ENCODE assay signal across 1 cellular context in genomic region chr6:168045141-168045691, GRCh38.
A peak's percentile ranks its signal among the peaks of the same experiment; 100 is the strongest.
TF ChIP-seq lines count a peak whose summit lies in the region.

No MANE protein-coding gene starts in this region.

TF ChIP-seq in HepG2, 621 proteins besides CTCF, POLR2A, EP300 and RAD21 (continued from another document):
- TF ChIP-seq SOX6 (IDR thresholded peaks at IDR 0.05) (no peak), SOX6 (CRISPR knock-in tag; IDR thresholded peaks at IDR 0.05) (peak; percentile 12; the same call in 1 of the 2 replicates), ONECUT2 (CRISPR knock-in tag; IDR thresholded peaks at IDR 0.05) (no peak), ZNF317 (CRISPR knock-in tag; IDR thresholded peaks at IDR 0.05) (0 out of 2 replicates have a peak, but pooled peaks have one; percentile 36), ZNF558 (CRISPR knock-in tag; IDR thresholded peaks at IDR 0.05; ENCODE audit: borderline replicate concordance) (0 out of 2 replicates have a peak, but pooled peaks have one; percentile 36), ZFY (CRISPR knock-in tag; IDR thresholded peaks at IDR 0.05) (peak; percentile 48; the same call in 1 of the 2 replicates), TCF12 (IDR thresholded peaks at IDR 0.05) (no peak), TCF12 (CRISPR knock-in tag; IDR thresholded peaks at IDR 0.05) (no peak), ZNF598 (CRISPR knock-in tag; IDR thresholded peaks at IDR 0.05; ENCODE audit: borderline replicate concordance) (peak; percentile 40; the same call in 1 of the 2 replicates), KDM2A (CRISPR knock-in tag; IDR thresholded peaks at IDR 0.05; ENCODE audit: borderline replicate concordance, low read depth) (peak; percentile 33; the same call in 1 of the 2 replicates), MAFF (IDR thresholded peaks at IDR 0.05; ENCODE audit: low read depth, low read length) (no peak), ZFX (CRISPR knock-in tag; IDR thresholded peaks at IDR 0.05; ENCODE audit: low read depth) (peak; percentile 83; the same call in 1 of the 2 replicates), KAT2B (IDR thresholded peaks at IDR 0.05; ENCODE audit: borderline replicate concordance, low read depth, low read length) (no peak), RXRB (CRISPR knock-in tag; IDR thresholded peaks at IDR 0.05; ENCODE audit: borderline replicate concordance) (0 out of 2 replicates have a peak, but pooled peaks have one; percentile 6), ZNF788 (CRISPR knock-in tag; IDR thresholded peaks at IDR 0.05; ENCODE audit: borderline replicate concordance) (peak; percentile 37; the same call in 1 of the 2 replicates), ZNF761 (CRISPR knock-in tag; conservative IDR thresholded peaks at IDR 0.05) (no peak), ARNTL (CRISPR knock-in tag; IDR thresholded peaks at IDR 0.05) (no peak), ZNF816 (CRISPR knock-in tag; IDR thresholded peaks at IDR 0.05; ENCODE audit: borderline replicate concordance) (no peak), ZNF724P (CRISPR knock-in tag; IDR thresholded peaks at IDR 0.05; ENCODE audit: borderline replicate concordance) (no peak), ZBTB38 (CRISPR knock-in tag; IDR thresholded peaks at IDR 0.05) (peak; percentile 21; the same call in 1 of the 2 replicates), GLI4 (CRISPR knock-in tag; IDR thresholded peaks at IDR 0.05; ENCODE audit: borderline replicate concordance) (0 out of 2 replicates have a peak, but pooled peaks have one; percentile 4), STAG1 (CRISPR knock-in tag; IDR thresholded peaks at IDR 0.05) (peak; percentile 74), REPIN1 (CRISPR knock-in tag; IDR thresholded peaks at IDR 0.05; ENCODE audit: borderline replicate concordance, low read depth) (0 out of 2 replicates have a peak, but pooled peaks have one; percentile 32), IKZF5 (CRISPR knock-in tag; IDR thresholded peaks at IDR 0.05) (peak; percentile 36; the same call in 1 of the 2 replicates), PATZ1 (CRISPR knock-in tag; IDR thresholded peaks at IDR 0.05) (no peak), GFI1 (CRISPR knock-in tag; IDR thresholded peaks at IDR 0.05; ENCODE audit: borderline replicate concordance) (no peak), ZNF619 (CRISPR knock-in tag; IDR thresholded peaks at IDR 0.05) (no peak), ZNF513 (CRISPR knock-in tag; conservative IDR thresholded peaks at IDR 0.05) (no peak), ZNF672 (CRISPR knock-in tag; IDR thresholded peaks at IDR 0.05) (no peak), KDM5B (CRISPR knock-in tag; IDR thresholded peaks at IDR 0.05; ENCODE audit: borderline replicate concordance) (peak; percentile 26; the same call in 1 of the 2 replicates), KDM1A (CRISPR knock-in tag; IDR thresholded peaks at IDR 0.05) (no peak), FOXK2 (IDR thresholded peaks at IDR 0.05) (no peak), GABPB1 (CRISPR knock-in tag; IDR thresholded peaks at IDR 0.05) (peak; percentile 40; the same call in 1 of the 2 replicates), SPEN (CRISPR knock-in tag; IDR thresholded peaks at IDR 0.05; ENCODE audit: low read depth) (0 out of 2 replicates have a peak, but pooled peaks have one; percentile 38), EED (CRISPR knock-in tag; IDR thresholded peaks at IDR 0.05) (peak; percentile 76; the same call in 1 of the 2 replicates), NFIB (CRISPR knock-in tag; IDR thresholded peaks at IDR 0.05; ENCODE audit: borderline replicate concordance) (no peak), SIX4 (CRISPR knock-in tag; IDR thresholded peaks at IDR 0.05) (no peak), MEF2D (CRISPR knock-in tag; IDR thresholded peaks at IDR 0.05) (no peak), ZNF34 (CRISPR knock-in tag; IDR thresholded peaks at IDR 0.05; ENCODE audit: borderline replicate concordance) (no peak), KMT2A (CRISPR knock-in tag; IDR thresholded peaks at IDR 0.05) (no peak), SKI (IDR thresholded peaks at IDR 0.05; ENCODE audit: partially characterized antibody) (no peak), MLLT10 (CRISPR knock-in tag; IDR thresholded peaks at IDR 0.05) (no peak), ZNF44 (CRISPR knock-in tag; IDR thresholded peaks at IDR 0.05) (no peak), ZNF768 (CRISPR knock-in tag; IDR thresholded peaks at IDR 0.05) (no peak), ZNF777 (CRISPR knock-in tag; IDR thresholded peaks at IDR 0.05) (0 out of 2 replicates have a peak, but pooled peaks have one; percentile 30)
- TF ChIP-seq, protein P1, sequence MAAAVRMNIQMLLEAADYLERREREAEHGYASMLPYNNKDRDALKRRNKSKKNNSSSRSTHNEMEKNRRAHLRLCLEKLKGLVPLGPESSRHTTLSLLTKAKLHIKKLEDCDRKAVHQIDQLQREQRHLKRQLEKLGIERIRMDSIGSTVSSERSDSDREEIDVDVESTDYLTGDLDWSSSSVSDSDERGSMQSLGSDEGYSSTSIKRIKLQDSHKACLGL (CRISPR knock-in tag; IDR thresholded peaks at IDR 0.05): peak; percentile 36; the same call in 1 of the 2 replicates
- TF ChIP-seq, protein P2, sequence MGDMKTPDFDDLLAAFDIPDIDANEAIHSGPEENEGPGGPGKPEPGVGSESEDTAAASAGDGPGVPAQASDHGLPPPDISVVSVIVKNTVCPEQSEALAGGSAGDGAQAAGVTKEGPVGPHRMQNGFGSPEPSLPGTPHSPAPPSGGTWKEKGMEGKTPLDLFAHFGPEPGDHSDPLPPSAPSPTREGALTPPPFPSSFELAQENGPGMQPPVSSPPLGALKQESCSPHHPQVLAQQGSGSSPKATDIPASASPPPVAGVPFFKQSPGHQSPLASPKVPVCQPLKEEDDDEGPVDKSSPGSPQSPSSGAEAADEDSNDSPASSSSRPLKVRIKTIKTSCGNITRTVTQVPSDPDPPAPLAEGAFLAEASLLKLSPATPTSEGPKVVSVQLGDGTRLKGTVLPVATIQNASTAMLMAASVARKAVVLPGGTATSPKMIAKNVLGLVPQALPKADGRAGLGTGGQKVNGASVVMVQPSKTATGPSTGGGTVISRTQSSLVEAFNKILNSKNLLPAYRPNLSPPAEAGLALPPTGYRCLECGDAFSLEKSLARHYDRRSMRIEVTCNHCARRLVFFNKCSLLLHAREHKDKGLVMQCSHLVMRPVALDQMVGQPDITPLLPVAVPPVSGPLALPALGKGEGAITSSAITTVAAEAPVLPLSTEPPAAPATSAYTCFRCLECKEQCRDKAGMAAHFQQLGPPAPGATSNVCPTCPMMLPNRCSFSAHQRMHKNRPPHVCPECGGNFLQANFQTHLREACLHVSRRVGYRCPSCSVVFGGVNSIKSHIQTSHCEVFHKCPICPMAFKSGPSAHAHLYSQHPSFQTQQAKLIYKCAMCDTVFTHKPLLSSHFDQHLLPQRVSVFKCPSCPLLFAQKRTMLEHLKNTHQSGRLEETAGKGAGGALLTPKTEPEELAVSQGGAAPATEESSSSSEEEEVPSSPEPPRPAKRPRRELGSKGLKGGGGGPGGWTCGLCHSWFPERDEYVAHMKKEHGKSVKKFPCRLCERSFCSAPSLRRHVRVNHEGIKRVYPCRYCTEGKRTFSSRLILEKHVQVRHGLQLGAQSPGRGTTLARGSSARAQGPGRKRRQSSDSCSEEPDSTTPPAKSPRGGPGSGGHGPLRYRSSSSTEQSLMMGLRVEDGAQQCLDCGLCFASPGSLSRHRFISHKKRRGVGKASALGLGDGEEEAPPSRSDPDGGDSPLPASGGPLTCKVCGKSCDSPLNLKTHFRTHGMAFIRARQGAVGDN (CRISPR knock-in tag; IDR thresholded peaks at IDR 0.05): peak; percentile 73
- TF ChIP-seq, protein P3, sequence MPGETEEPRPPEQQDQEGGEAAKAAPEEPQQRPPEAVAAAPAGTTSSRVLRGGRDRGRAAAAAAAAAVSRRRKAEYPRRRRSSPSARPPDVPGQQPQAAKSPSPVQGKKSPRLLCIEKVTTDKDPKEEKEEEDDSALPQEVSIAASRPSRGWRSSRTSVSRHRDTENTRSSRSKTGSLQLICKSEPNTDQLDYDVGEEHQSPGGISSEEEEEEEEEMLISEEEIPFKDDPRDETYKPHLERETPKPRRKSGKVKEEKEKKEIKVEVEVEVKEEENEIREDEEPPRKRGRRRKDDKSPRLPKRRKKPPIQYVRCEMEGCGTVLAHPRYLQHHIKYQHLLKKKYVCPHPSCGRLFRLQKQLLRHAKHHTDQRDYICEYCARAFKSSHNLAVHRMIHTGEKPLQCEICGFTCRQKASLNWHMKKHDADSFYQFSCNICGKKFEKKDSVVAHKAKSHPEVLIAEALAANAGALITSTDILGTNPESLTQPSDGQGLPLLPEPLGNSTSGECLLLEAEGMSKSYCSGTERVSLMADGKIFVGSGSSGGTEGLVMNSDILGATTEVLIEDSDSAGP (CRISPR knock-in tag; IDR thresholded peaks at IDR 0.05; ENCODE audit: borderline replicate concordance): peak; percentile 39; the same call in 1 of the 2 replicates
